In genomic region chr6:53048431-53049195, GRCh38 we compare ENCODE assay signal across 8 cellular contexts. TPM values are rescaled to one million over a fixed set of nuclear protein-coding genes. Genes with fewer than 3 reads are reported as not detected.
DNase-seq lines count a peak whose midpoint lies in the region; ATAC-seq lines count a peak whose summit lies in the region.

No MANE protein-coding gene starts in this region.

- peaks cover 26% of the 10 kb centered on the region for H3K4me1 Mint-ChIP-seq in activated CD4-positive, alpha-beta memory T cell treated with anti-CD3 and anti-CD28 coated beads, Interleukin-2, amount 10 ng/mL, durations not matched to agents 7 days and 5 days
- H3K4me1 Mint-ChIP-seq in activated CD4-positive, alpha-beta memory T cell treated with anti-CD3 and anti-CD28 coated beads for 36 hours (ENCODE audit: low read depth) = peaks cover 22% of the 10 kb centered on the region
- peaks cover 22% of the 10 kb centered on the region for H3K4me1 Mint-ChIP-seq in T-helper 17 cell

- H3K27me3 Mint-ChIP-seq in activated CD4-positive, alpha-beta memory T cell treated with anti-CD3 and anti-CD28 coated beads, Interleukin-2, amount 10 ng/mL, durations not matched to agents 7 days and 5 days = no peaks in the 10 kb centered on the region
- H3K27me3 Mint-ChIP-seq in activated CD4-positive, alpha-beta memory T cell treated with anti-CD3 and anti-CD28 coated beads for 36 hours = no peaks in the 10 kb centered on the region
- H3K27me3 Mint-ChIP-seq in T-helper 17 cell = no peaks in the 10 kb centered on the region

- peak; percentile 21 for DNase-seq in activated CD4-positive, alpha-beta memory T cell treated with anti-CD3 and anti-CD28 coated beads, Interleukin-2, amount 10 ng/mL, durations not matched to agents 7 days and 5 days
- DNase-seq in activated CD4-positive, alpha-beta memory T cell treated with anti-CD3 and anti-CD28 coated beads for 36 hours = no peak
- no peak for DNase-seq in T-helper 17 cell
- DNase-seq in kidney tubule cell (ENCODE audit: low spot score) = peak; percentile 66
- DNase-seq in NCI-H510A (lab: John Stamatoyannopoulos, UW) = no peak
- DNase-seq in NCI-H524 (lab: John Stamatoyannopoulos, UW) = no peak
- no peak for DNase-seq in Ammon's horn (ENCODE audit: low spot score)

- peak overlapping the region; percentile 63 for H3K27ac Mint-ChIP-seq in activated CD4-positive, alpha-beta memory T cell treated with anti-CD3 and anti-CD28 coated beads, Interleukin-2, amount 10 ng/mL, durations not matched to agents 7 days and 5 days
- H3K27ac Mint-ChIP-seq in activated CD4-positive, alpha-beta memory T cell treated with anti-CD3 and anti-CD28 coated beads for 36 hours = no peak overlapping the region
- peak overlapping the region; percentile 60 for H3K27ac Mint-ChIP-seq in T-helper 17 cell

- ATAC-seq in HG02981 (IDR thresholded peaks at IDR 0.05; ENCODE audit: unreplicated experiment) = peak; percentile 99
- peak; percentile 68 for ATAC-seq in T-helper 17 cell

- peaks cover 11% of the 10 kb centered on the region for H3K36me3 Mint-ChIP-seq in activated CD4-positive, alpha-beta memory T cell treated with anti-CD3 and anti-CD28 coated beads, Interleukin-2, amount 10 ng/mL, durations not matched to agents 7 days and 5 days (ENCODE audit: low read depth)
- H3K36me3 Mint-ChIP-seq in activated CD4-positive, alpha-beta memory T cell treated with anti-CD3 and anti-CD28 coated beads for 36 hours = peaks cover 7% of the 10 kb centered on the region
- H3K36me3 Mint-ChIP-seq in T-helper 17 cell (ENCODE audit: low read depth) = peaks cover 3% of the 10 kb centered on the region

- peak overlapping the region; percentile 58 for H3K4me3 Mint-ChIP-seq in activated CD4-positive, alpha-beta memory T cell treated with anti-CD3 and anti-CD28 coated beads, Interleukin-2, amount 10 ng/mL, durations not matched to agents 7 days and 5 days
- no peak overlapping the region for H3K4me3 Mint-ChIP-seq in activated CD4-positive, alpha-beta memory T cell treated with anti-CD3 and anti-CD28 coated beads for 36 hours
- peak overlapping the region; percentile 82 for H3K4me3 Mint-ChIP-seq in T-helper 17 cell

- intact Hi-C loops in activated CD4-positive, alpha-beta memory T cell treated with anti-CD3 and anti-CD28 coated beads for 36 hours (cut with micrococcal nuclease) = no loop called here

- POLR2A ChIA-PET in activated CD4-positive, alpha-beta memory T cell treated with anti-CD3 and anti-CD28 coated beads, Interleukin-2, amount 10 ng/mL, durations not matched to agents 7 days and 5 days (lab: Charles Lee) = interaction anchor here (0.8 to 2.1 kb wide), 5 partner anchors 17 to 378 kb away, joined by 3 to 10 read pairs (median 8); partner anchors contain the start of genes FBXO9, GSTA4 and TMEM14A
- POLR2A ChIA-PET in activated CD4-positive, alpha-beta memory T cell treated with anti-CD3 and anti-CD28 coated beads for 36 hours (lab: Charles Lee) = interaction anchor here (1.4 kb wide), 1 partner anchor 53 kb away, joined by 3 read pairs; no protein-coding TSS in a partner anchor

- H3K9me3 Mint-ChIP-seq in activated CD4-positive, alpha-beta memory T cell treated with anti-CD3 and anti-CD28 coated beads, Interleukin-2, amount 10 ng/mL, durations not matched to agents 7 days and 5 days = no peaks in the 10 kb centered on the region
- H3K9me3 Mint-ChIP-seq in activated CD4-positive, alpha-beta memory T cell treated with anti-CD3 and anti-CD28 coated beads for 36 hours = no peaks in the 10 kb centered on the region

- CTCF ChIA-PET in activated CD4-positive, alpha-beta memory T cell treated with anti-CD3 and anti-CD28 coated beads, Interleukin-2, amount 10 ng/mL, durations not matched to agents 7 days and 5 days (lab: Charles Lee) = interaction anchor here (0.6 to 3.3 kb wide), 4 partner anchors 8 to 351 kb away, joined by 3 to 27 read pairs (median 5); partner anchors contain the start of gene GSTA4
- CTCF ChIA-PET in activated CD4-positive, alpha-beta memory T cell treated with anti-CD3 and anti-CD28 coated beads for 36 hours (lab: Charles Lee) = interaction anchor here (0.5 to 1.6 kb wide), 2 partner anchors 51 to 53 kb away, joined by 3 to 10 read pairs; partner anchors contain the start of gene GSTA4

- H3K9me3 ChIP-seq in T-helper 17 cell (ENCODE audit: control insufficient read depth, low read length, poor library complexity, severe bottlenecking) = no peaks in the 10 kb centered on the region

RNA-seq across cellular contexts. Expression of gene CILK1, which starts 13.0 kb away (rescaled TPM):
- 10 to 100 TPM in 1 of 2 experiments, 1 to 10 TPM in 1; 9.9 to 10.5 TPM for total RNA-seq in activated CD4-positive, alpha-beta memory T cell treated with anti-CD3 and anti-CD28 coated beads, Interleukin-2, amount 10 ng/mL, durations not matched to agents 7 days and 5 days
- total RNA-seq in activated CD4-positive, alpha-beta memory T cell treated with anti-CD3 and anti-CD28 coated beads for 36 hours = 1 to 10 TPM; 7.2 to 7.3 TPM
- 1 to 10 TPM; 7.4 to 8.2 TPM for total RNA-seq in T-helper 17 cell

RNA-seq across cellular contexts. Expression of gene FBXO9, which starts 16.6 kb away (rescaled TPM):
- 10 to 100 TPM; 72.2 to 74.1 TPM for total RNA-seq in activated CD4-positive, alpha-beta memory T cell treated with anti-CD3 and anti-CD28 coated beads, Interleukin-2, amount 10 ng/mL, durations not matched to agents 7 days and 5 days
- 10 to 100 TPM; 54.1 to 55.6 TPM for total RNA-seq in activated CD4-positive, alpha-beta memory T cell treated with anti-CD3 and anti-CD28 coated beads for 36 hours
- total RNA-seq in T-helper 17 cell = 10 to 100 TPM; 59.0 to 68.6 TPM

RNA-seq across cellular contexts. Expression of gene GSTA4, which starts 53.5 kb away (rescaled TPM):
- 10 to 100 TPM; 13.0 TPM for total RNA-seq in activated CD4-positive, alpha-beta memory T cell treated with anti-CD3 and anti-CD28 coated beads, Interleukin-2, amount 10 ng/mL, durations not matched to agents 7 days and 5 days
- 10 to 100 TPM; 18.5 to 22.3 TPM for total RNA-seq in activated CD4-positive, alpha-beta memory T cell treated with anti-CD3 and anti-CD28 coated beads for 36 hours
- total RNA-seq in T-helper 17 cell = under 1 TPM; 0.60 to 0.87 TPM

Comparison
In these comparisons a context has a peak if more than half of its experiments do, and no peak if none do; other contexts are left out.
1. DNase-seq: peak in activated CD4-positive, alpha-beta memory T cell treated with anti-CD3 and anti-CD28 coated beads, Interleukin-2, amount 10 ng/mL, durations not matched to agents 7 days and 5 days (single experiment) and kidney tubule cell (single experiment); none in activated CD4-positive, alpha-beta memory T cell treated with anti-CD3 and anti-CD28 coated beads for 36 hours (single experiment), T-helper 17 cell (0 of 3), NCI-H510A (single experiment), NCI-H524 (0 of 2) and Ammon's horn (single experiment).
2. RNA of gene GSTA4, which starts 53.5 kb away (total RNA-seq): 18.5 to 22.3 TPM in activated CD4-positive, alpha-beta memory T cell treated with anti-CD3 and anti-CD28 coated beads for 36 hours and 13.0 TPM in activated CD4-positive, alpha-beta memory T cell treated with anti-CD3 and anti-CD28 coated beads, Interleukin-2, amount 10 ng/mL, durations not matched to agents 7 days and 5 days; 0.60 to 0.87 TPM in T-helper 17 cell; every median in the first group is over 4 times any median in the second.